ENCODE assay signal across 11 cellular contexts in genomic region chr2:107669335-107669734, GRCh38.
DNase-seq lines count a peak whose midpoint lies in the region; ATAC-seq and TF ChIP-seq lines count a peak whose summit lies in the region.
"Had no signal": no experiment of that assay in that cellular context is flagged by ENCODE, and none has a peak within 500 bp of the region (broad histone marks: within the 10 kb centered on the region; RNA-seq: fewer than 3 reads in every experiment).

No MANE protein-coding gene starts in this region.

- H3K27ac ChIP-seq in H9 (ENCODE audit: insufficient read length, low read depth, low read length) (no peak overlapping the region), VCaP (no peak overlapping the region), right lobe of liver (no peak overlapping the region), Karpas-422 (ENCODE audit: low read length) (no peak overlapping the region), WERI-Rb-1 (no peak overlapping the region)
- H3K27ac ChIP-seq: skin epidermis had no signal

- no peak overlapping the region for H4K8ac ChIP-seq in H9 (replicated peaks; ENCODE audit: insufficient read length, low read depth, low read length)

- H4K20me1 ChIP-seq in H9 (ENCODE audit: control insufficient read depth, insufficient read depth, insufficient read length), result no peaks in the 10 kb centered on the region
- no peaks in the 10 kb centered on the region for H4K20me1 ChIP-seq in Karpas-422 (ENCODE audit: insufficient read depth, low read depth, low read length)

- H3K9me3 ChIP-seq in H9 (ENCODE audit: control insufficient read depth, low read depth, low read length) (peaks cover 6% of the 10 kb centered on the region), right lobe of liver (no peaks in the 10 kb centered on the region), Karpas-422 (ENCODE audit: low read length) (no peaks in the 10 kb centered on the region), WERI-Rb-1 (ENCODE audit: severe bottlenecking) (no peaks in the 10 kb centered on the region)

- no peak overlapping the region for H3T11ph ChIP-seq in H9 (ENCODE audit: low read length)

- no peak overlapping the region for H3K23ac ChIP-seq in H9 (ENCODE audit: insufficient read length, low read depth, low read length)

- no peak overlapping the region for H2BK15ac ChIP-seq in H9 (ENCODE audit: low read depth, low read length)

- peak in 2 of 4 donors; percentile 51 to 70 for ATAC-seq in right lobe of liver
- ATAC-seq in natural killer cell treated with Interleukin-12 subunit alpha and Interleukin-12 subunit beta and Interleukin-15 and Interleukin-18, amount 100 ng/mL, for 72 hours, result no peak

- H3K27me3 Mint-ChIP-seq in H9 (ENCODE audit: low read depth), result no peaks in the 10 kb centered on the region; the same call in 1 of the 2 replicates
- no peaks in the 10 kb centered on the region for H3K27me3 Mint-ChIP-seq in natural killer cell treated with Interleukin-12 subunit alpha and Interleukin-12 subunit beta and Interleukin-15 and Interleukin-18, amount 100 ng/mL, for 72 hours

- H3K27me3 ChIP-seq in H9 (ENCODE audit: insufficient read depth, low read length) (no peaks in the 10 kb centered on the region), right lobe of liver (no peaks in the 10 kb centered on the region), Karpas-422 (ENCODE audit: low read length) (no peaks in the 10 kb centered on the region), WERI-Rb-1 (ENCODE audit: insufficient read depth, low read depth, severe bottlenecking) (peaks cover 31% of the 10 kb centered on the region)

- WGBS in H9 (ENCODE audit: extremely low coverage, insufficient read length, low lambda C conversion rate), result no CpG with 5 or more reads among the region's 4 CpGs
- 4% methylated on average over 3 of the region's 4 CpGs for WGBS in right lobe of liver (ENCODE audit: insufficient coverage, low coverage, low lambda C conversion rate, missing lambda C conversion rate)

- H3K79me2 ChIP-seq in H9 (ENCODE audit: insufficient read depth, low read length), result no peaks in the 10 kb centered on the region
- H3K79me2 ChIP-seq in Karpas-422 (ENCODE audit: low read length), result no peaks in the 10 kb centered on the region

- H3K4me2 ChIP-seq in H9 (ENCODE audit: insufficient read depth, insufficient read length, low read length) (no peak overlapping the region), Karpas-422 (ENCODE audit: low read depth, low read length, poor library complexity, severe bottlenecking) (no peak overlapping the region)

- H2AFZ ChIP-seq in H9 (ENCODE audit: low read length) (no peak overlapping the region), Karpas-422 (ENCODE audit: low read length) (no peak overlapping the region)

- H3K9ac ChIP-seq in H9 (ENCODE audit: extremely low read depth, insufficient read length, low read length) (no peak overlapping the region), Karpas-422 (ENCODE audit: low read length) (no peak overlapping the region)

- no peak overlapping the region for H4K5ac ChIP-seq in H9 (ENCODE audit: insufficient read length, low read depth, low read length)

- no peaks in the 10 kb centered on the region for H3K79me1 ChIP-seq in H9 (ENCODE audit: insufficient read depth, low read depth, low read length, poor library complexity, severe bottlenecking)

- no peak for TF ChIP-seq POLR2A in right lobe of liver (IDR thresholded peaks at IDR 0.05)

- intact Hi-C loops in right lobe of liver (cut with DNase I), result no loop called here

- H3K4me3 Mint-ChIP-seq in H9, result no peak overlapping the region
- no peak overlapping the region for H3K4me3 Mint-ChIP-seq in natural killer cell treated with Interleukin-12 subunit alpha and Interleukin-12 subunit beta and Interleukin-15 and Interleukin-18, amount 100 ng/mL, for 72 hours

- H3K36me3 Mint-ChIP-seq in H9 (ENCODE audit: insufficient read depth in 1 of 3, low read depth in 3 of 3), result peaks cover 8 to 13% (median 10%) of the 10 kb centered on the region in 3 experiments
- peaks cover 14% of the 10 kb centered on the region for H3K36me3 Mint-ChIP-seq in natural killer cell treated with Interleukin-12 subunit alpha and Interleukin-12 subunit beta and Interleukin-15 and Interleukin-18, amount 100 ng/mL, for 72 hours

- H3K9me2 ChIP-seq in Karpas-422 (replicated peaks; ENCODE audit: insufficient read depth, low read length), result no peaks in the 10 kb centered on the region

- H3K4me3 ChIP-seq in right lobe of liver (no peak overlapping the region), Karpas-422 (ENCODE audit: low read length) (no peak overlapping the region), WERI-Rb-1 (ENCODE audit: low read depth, low read length) (no peak overlapping the region)
- H3K4me3 ChIP-seq: skin epidermis had no signal

- no peak overlapping the region for H2BK120ac ChIP-seq in H9 (ENCODE audit: low read depth, low read length, poor library complexity, severe bottlenecking)

- no peak overlapping the region for H3K27ac Mint-ChIP-seq in H9
- no peak overlapping the region for H3K27ac Mint-ChIP-seq in natural killer cell treated with Interleukin-12 subunit alpha and Interleukin-12 subunit beta and Interleukin-15 and Interleukin-18, amount 100 ng/mL, for 72 hours

- H3K4me1 Mint-ChIP-seq in H9, result no peaks in the 10 kb centered on the region
- H3K4me1 Mint-ChIP-seq in natural killer cell treated with Interleukin-12 subunit alpha and Interleukin-12 subunit beta and Interleukin-15 and Interleukin-18, amount 100 ng/mL, for 72 hours (ENCODE audit: low read depth in 2 of 2), result no peaks in the 10 kb centered on the region

- H2BK20ac ChIP-seq in H9 (ENCODE audit: low read depth, low read length, poor library complexity, severe bottlenecking), result no peak overlapping the region

- H3K14ac ChIP-seq in H9 (ENCODE audit: insufficient read depth, low read length), result no peak overlapping the region

- H3K4ac ChIP-seq in H9 (ENCODE audit: low read depth, low read length), result no peak overlapping the region

- H3K23me2 ChIP-seq in H9 (ENCODE audit: insufficient read length, low read depth, low read length, poor library complexity, severe bottlenecking), result no peaks in the 10 kb centered on the region

- no peak overlapping the region for H2AK5ac ChIP-seq in H9 (ENCODE audit: insufficient read length, low read length)

- H3K36me3 ChIP-seq in right lobe of liver (no peaks in the 10 kb centered on the region), Karpas-422 (ENCODE audit: insufficient read depth, low read length) (no peaks in the 10 kb centered on the region), WERI-Rb-1 (no peaks in the 10 kb centered on the region)

- no peak overlapping the region for H3K56ac ChIP-seq in H9 (ENCODE audit: insufficient read length, low read depth, low read length)

- H3K4me1 ChIP-seq in H9 (ENCODE audit: insufficient read depth, low read length) (no peaks in the 10 kb centered on the region), right lobe of liver (no peaks in the 10 kb centered on the region), Karpas-422 (ENCODE audit: low read length) (no peaks in the 10 kb centered on the region)

- peaks cover 19 to 24% of the 10 kb centered on the region in 2 experiments for H3K9me3 Mint-ChIP-seq in H9
- peaks cover 8% of the 10 kb centered on the region for H3K9me3 Mint-ChIP-seq in natural killer cell treated with Interleukin-12 subunit alpha and Interleukin-12 subunit beta and Interleukin-15 and Interleukin-18, amount 100 ng/mL, for 72 hours

- TF ChIP-seq CTCF in H9 (conservative IDR thresholded peaks at IDR 0.05) (peak; percentile 29; the same call in 1 of the 3 replicates), VCaP (conservative IDR thresholded peaks at IDR 0.05) (peak; percentile 74), right lobe of liver (IDR thresholded peaks at IDR 0.05) (peak in 3 of 4 donors; percentile 15 to 25 (median 19)), WERI-Rb-1 (IDR thresholded peaks at IDR 0.05; ENCODE audit: low read depth, low read length) (no peak)

- no peak overlapping the region for H4K91ac ChIP-seq in H9 (ENCODE audit: insufficient read length, low read depth, low read length)

- H3K18ac ChIP-seq in H9 (ENCODE audit: insufficient read length, low read depth, low read length), result no peak overlapping the region

- DNase-seq in AG20443 (ENCODE audit: low spot score), result peak; percentile 45
- DNase-seq in H9, result no peak
- DNase-seq in right lobe of liver, result no peak
- no peak for DNase-seq in natural killer cell treated with Interleukin-12 subunit alpha and Interleukin-12 subunit beta and Interleukin-15 and Interleukin-18, amount 100 ng/mL, for 72 hours (ENCODE audit: low spot score)
- no peak for DNase-seq in stimulated activated naive CD4-positive, alpha-beta T cell treated with Interleukin-2 at 50 U/mL for 16 hours (lab: John Stamatoyannopoulos, UW)
- DNase-seq in Karpas-422, result no peak
- no peak for DNase-seq in WERI-Rb-1
- DNase-seq: activated T-cell treated with anti-CD3 and anti-CD28 coated beads, Interleukin-2, amount 50 U/mL, for 1 hour; MM.1S had no signal

- H2BK12ac ChIP-seq in H9 (ENCODE audit: insufficient read length, low read depth, low read length), result no peak overlapping the region

- no peak overlapping the region for H2BK5ac ChIP-seq in H9 (ENCODE audit: insufficient read length, low read length)
